In genomic region chr9:110429453-110429852, GRCh38 we compare ENCODE assay signal across 23 cellular contexts.
DNase-seq lines count a peak whose midpoint lies in the region; ATAC-seq and TF ChIP-seq lines count a peak whose summit lies in the region.
"Had no signal": no experiment of that assay in that cellular context is flagged by ENCODE, and none has a peak within 500 bp of the region (broad histone marks: within the 10 kb centered on the region; RNA-seq: fewer than 3 reads in every experiment).

No MANE protein-coding gene starts in this region.

- H3K4me1 ChIP-seq in Loucy (ENCODE audit: insufficient read depth, low read length, poor library complexity, severe bottlenecking): no peaks in the 10 kb centered on the region
- H3K4me1 ChIP-seq: parathyroid adenoma, tibial artery had no signal

- H3K27me3 ChIP-seq in Loucy (ENCODE audit: insufficient read depth, low read length, poor library complexity, severe bottlenecking) (no peaks in the 10 kb centered on the region), brain microvascular endothelial cell (replicated peaks) (no peaks in the 10 kb centered on the region)
- H3K27me3 ChIP-seq: tibial artery had no signal

- no peak overlapping the region for H3K4me2 ChIP-seq in Loucy (ENCODE audit: low read depth, low read length, poor library complexity, severe bottlenecking)

- H3K79me2 ChIP-seq in Loucy (ENCODE audit: insufficient read depth, low read length): no peaks in the 10 kb centered on the region
- H3K79me2 ChIP-seq: parathyroid adenoma had no signal

- H3K4me3 ChIP-seq in Loucy (ENCODE audit: low read length, poor library complexity, severe bottlenecking): no peak overlapping the region
- H3K4me3 ChIP-seq in brain microvascular endothelial cell (ENCODE audit: low read depth, low read length): no peak overlapping the region
- H3K4me3 ChIP-seq: tibial artery had no signal

- TF ChIP-seq CTCF in C4-2B (conservative IDR thresholded peaks at IDR 0.05) (peak; percentile 18), Loucy (conservative IDR thresholded peaks at IDR 0.05; ENCODE audit: low read length) (peak; percentile 17), brain microvascular endothelial cell (IDR thresholded peaks at IDR 0.05; ENCODE audit: low read depth, low read length, missing control alignments) (peak; percentile 57)

- no peak overlapping the region for H2AFZ ChIP-seq in Loucy (ENCODE audit: low read length)
- H2AFZ ChIP-seq: parathyroid adenoma had no signal

- H3F3A ChIP-seq in Loucy (ENCODE audit: low read depth): no peaks in the 10 kb centered on the region

- no peaks in the 10 kb centered on the region for H3K9me3 ChIP-seq in Loucy (ENCODE audit: insufficient read depth, low read depth, low read length)
- H3K9me3 ChIP-seq: tibial artery had no signal

- H3K9me2 ChIP-seq in Loucy (replicated peaks; ENCODE audit: low read depth, low read length): no peaks in the 10 kb centered on the region

- no peaks in the 10 kb centered on the region for H3K36me3 ChIP-seq in Loucy (ENCODE audit: insufficient read depth, low read length)
- H3K36me3 ChIP-seq in brain microvascular endothelial cell (replicated peaks): no peaks in the 10 kb centered on the region
- H3K36me3 ChIP-seq: tibial artery had no signal

- H3K27ac ChIP-seq in C4-2B: no peak overlapping the region
- no peak overlapping the region for H3K27ac ChIP-seq in brain microvascular endothelial cell
- H3K27ac ChIP-seq: parathyroid adenoma, tibial artery had no signal

- H4K20me1 ChIP-seq in Loucy (ENCODE audit: insufficient read depth, low read length, poor library complexity, severe bottlenecking): no peaks in the 10 kb centered on the region

- in situ Hi-C loops in brain microvascular endothelial cell (cut with HindIII; ENCODE audit: low pct_ligation_motif_present, low sequenced_read_pairs): no loop called here

- no peak for ATAC-seq in GM19035 (IDR thresholded peaks at IDR 0.05; ENCODE audit: unreplicated experiment)
- ATAC-seq: natural killer cell; stimulated activated naive CD8-positive, alpha-beta T cell treated with anti-CD3 and anti-CD28 coated beads, Interleukin-15, Interleukin-2, amounts not matched to agents 100 U/mL and 50 U/mL, for 24 hours had no signal

- no peak overlapping the region for H3K9ac ChIP-seq in Loucy (ENCODE audit: low read depth, low read length, poor library complexity, severe bottlenecking)
- H3K9ac ChIP-seq: parathyroid adenoma had no signal

- DNase-seq in brain microvascular endothelial cell: no peak
- DNase-seq in myocyte (ENCODE audit: low read depth): peak; percentile 15
- DNase-seq in NCI-H524 treated with DMSO at 0.1 percent for 48 hours (lab: John Stamatoyannopoulos, UW): no peak
- no peak for DNase-seq in stimulated activated CD4-positive, alpha-beta T cell treated with anti-CD3 and anti-CD28 coated beads, Interleukin-12 subunit alpha, Interleukin-12 subunit beta, amount 100 ng/mL, for 4 hours
- DNase-seq: activated CD4-positive, alpha-beta T cell treated with anti-CD3 and anti-CD28 coated beads, Interleukin-2, amount 50 U/mL, for 4 hours; amygdala; DMS 273 treated with DMSO at 0.1 percent for 48 hours; effector memory CD4-positive, alpha-beta T cell; foreskin melanocyte; GDM1; GOT3; mesenchymal stem cell; natural killer cell; NCI-H226; NK-92 treated with Interleukin-12 subunit alpha and Interleukin-12 subunit beta, amount 100 ng/mL, for 24 hours; stimulated activated CD4-positive, alpha-beta T cell treated with anti-CD3 and anti-CD28 coated beads, Interleukin-2, amount 100 ng/mL, for 24 hours; stimulated activated naive CD8-positive, alpha-beta T cell treated with anti-CD3 and anti-CD28 coated beads, Interleukin-15, Interleukin-2, amounts not matched to agents 100 U/mL and 50 U/mL, for 24 hours; SW 1271; tibial artery had no signal
